Comparison of ENCODE assay signal across 9 cellular contexts in the genomic region with DNA sequence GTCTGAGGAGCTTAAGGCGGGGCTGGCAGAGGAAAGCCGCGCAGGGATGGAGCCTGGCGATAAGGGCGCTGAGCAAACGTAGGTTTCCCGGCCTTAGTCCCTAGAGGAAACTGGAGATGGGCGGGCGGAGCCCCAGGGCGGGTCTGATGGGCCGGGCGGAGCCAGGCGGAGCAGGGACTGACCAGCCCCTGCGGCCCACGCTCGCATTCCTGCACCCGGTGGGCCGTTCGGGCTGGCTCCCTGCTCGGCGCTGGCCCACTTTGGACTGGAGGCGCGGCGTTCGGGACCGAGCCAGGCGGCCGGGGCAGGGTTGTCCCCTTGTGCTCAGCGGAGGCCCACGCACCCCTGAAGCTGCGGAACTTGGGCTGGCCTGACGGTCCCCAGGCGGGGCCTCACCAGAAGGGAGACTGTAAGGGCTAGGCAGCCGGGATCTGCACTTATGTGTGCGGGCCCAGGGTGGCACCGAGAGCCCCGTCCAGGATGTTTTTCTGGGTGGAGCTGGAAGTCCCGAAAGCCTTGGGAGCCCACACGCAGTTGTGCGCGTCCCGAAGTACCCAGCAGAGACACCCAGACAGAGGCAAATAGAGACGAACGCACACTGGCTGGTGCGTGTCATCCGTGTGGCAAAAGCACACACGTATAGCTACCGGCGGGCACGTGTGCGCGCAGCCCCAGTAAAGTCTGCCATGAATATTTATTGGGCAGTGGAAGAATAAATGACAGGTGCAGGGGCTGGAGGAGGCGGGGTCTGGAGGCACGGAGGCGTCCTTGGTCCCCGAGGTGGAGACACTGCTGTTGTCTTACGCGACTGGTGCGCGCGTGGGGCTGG. TPM values are rescaled to one million over a fixed set of nuclear protein-coding genes. Genes with fewer than 3 reads are reported as not detected.
DNase-seq lines count a peak whose midpoint lies in the region; ATAC-seq, FAIRE-seq and TF ChIP-seq lines count a peak whose summit lies in the region.
"Had no signal": no experiment of that assay in that cellular context is flagged by ENCODE, and none has a peak within 500 bp of the region (broad histone marks: within the 10 kb centered on the region; RNA-seq: fewer than 3 reads in every experiment).

No MANE protein-coding gene starts in this region.

- no peak for FAIRE-seq in astrocyte (lab: Jason Lieb, UNC)

- H4K20me1 ChIP-seq in astrocyte (ENCODE audit: insufficient read depth, low read length) = no peaks in the 10 kb centered on the region

- peaks cover 3% of the 10 kb centered on the region for H3K9me3 Mint-ChIP-seq in astrocyte (ENCODE audit: unreplicated experiment)

- no peak for TF ChIP-seq POLR2A in NB4 (IDR thresholded peaks at IDR 0.05; ENCODE audit: extremely low read depth, insufficient read length)
- peak; percentile 58 to 60 for TF ChIP-seq POLR2A in gastrocnemius medialis (IDR thresholded peaks at IDR 0.05)

- H3K4me2 ChIP-seq in astrocyte (ENCODE audit: low read length) = peak overlapping the region; percentile 87

- TF ChIP-seq CTCF in NB4 (IDR thresholded peaks at IDR 0.05; ENCODE audit: low read depth, low read length) = no peak
- TF ChIP-seq CTCF in astrocyte (IDR thresholded peaks at IDR 0.05; ENCODE audit: insufficient read depth, low read depth, low read length) = no peak
- TF ChIP-seq CTCF in gastrocnemius medialis (IDR thresholded peaks at IDR 0.05 in 4 of 5, conservative IDR thresholded peaks at IDR 0.05 in 1 of 5) = no peak

- no peak overlapping the region for H3K27ac ChIP-seq in astrocyte (ENCODE audit: low read depth, low read length)
- H3K27ac ChIP-seq in iPS DF 6.9 (ENCODE audit: low read length) = no peak overlapping the region
- H3K27ac ChIP-seq in gastrocnemius medialis = peak overlapping the region; percentile 99 to 100 (median 100)

- intact Hi-C loops in gastrocnemius medialis (cut with DNase I; ENCODE audit: low total_unique reads) = loop anchor here (2.0 to 5.0 kb wide), 2 partner anchors 213 to 227 kb away; a partner anchor contains a TSS

- H3K36me3 Mint-ChIP-seq in astrocyte (ENCODE audit: low read depth, unreplicated experiment) = no peaks in the 10 kb centered on the region

- H3K36me3 ChIP-seq in astrocyte (ENCODE audit: insufficient read depth, low read length) = no peaks in the 10 kb centered on the region
- H3K36me3 ChIP-seq in iPS DF 6.9 (ENCODE audit: control insufficient read depth, insufficient read depth, low read length) = peaks cover 3% of the 10 kb centered on the region; the same call in 1 of the 2 replicates
- H3K36me3 ChIP-seq in gastrocnemius medialis = peaks cover 0 to 7% of the 10 kb centered on the region in 2 donors

- no CpG with 5 or more reads among the region's 61 CpGs for WGBS in iPS DF 6.9 (ENCODE audit: insufficient coverage, insufficient read length)

- H3K9me3 ChIP-seq in astrocyte (ENCODE audit: insufficient read depth, low read depth, low read length) (no peaks in the 10 kb centered on the region), iPS DF 6.9 (ENCODE audit: control insufficient read depth, insufficient read depth, low read length) (no peaks in the 10 kb centered on the region), gastrocnemius medialis (no peaks in the 10 kb centered on the region)

- H3K4me3 Mint-ChIP-seq in astrocyte (ENCODE audit: unreplicated experiment) = peak overlapping the region; percentile 69

- H3K4me1 ChIP-seq in astrocyte (ENCODE audit: insufficient read depth, low read length) (peaks cover 12% of the 10 kb centered on the region), iPS DF 6.9 (ENCODE audit: control insufficient read depth, insufficient read depth, low read length) (peaks cover 9% of the 10 kb centered on the region), gastrocnemius medialis (peaks cover 42 to 47% of the 10 kb centered on the region in 2 donors)

- ATAC-seq in gastrocnemius medialis (peak; percentile 52 to 68), HG03439 (IDR thresholded peaks at IDR 0.05; ENCODE audit: unreplicated experiment) (no peak)

- peak overlapping the region; percentile 88 for H2AFZ ChIP-seq in astrocyte (ENCODE audit: low read depth, low read length)

- no peaks in the 10 kb centered on the region for H3K79me2 ChIP-seq in astrocyte (ENCODE audit: insufficient read depth, low read length)

- H3K27me3 ChIP-seq in astrocyte (ENCODE audit: insufficient read depth, low read length) (peaks cover 39% of the 10 kb centered on the region), iPS DF 6.9 (ENCODE audit: control insufficient read depth, insufficient read depth, low read length) (peaks cover 12% of the 10 kb centered on the region), gastrocnemius medialis (no peaks in the 10 kb centered on the region)

- peak overlapping the region; percentile 40 for H3K9ac ChIP-seq in astrocyte (ENCODE audit: low read length)

- H3K27me3 Mint-ChIP-seq in astrocyte (ENCODE audit: low read depth, unreplicated experiment) = peaks cover 72% of the 10 kb centered on the region

- H3K27ac Mint-ChIP-seq in astrocyte (ENCODE audit: unreplicated experiment) = no peak overlapping the region

- H3K4me1 Mint-ChIP-seq in astrocyte (ENCODE audit: low read depth, unreplicated experiment) = no peaks in the 10 kb centered on the region

- in situ Hi-C loops in gastrocnemius medialis (cut with MboI; ENCODE audit: low sequenced_read_pairs in 4 of 4) = loop anchor here in 1 of 4 donors (25.0 kb wide), 1 partner anchor 197 kb away; no protein-coding TSS in a partner anchor

- DNase-seq in EH (ENCODE audit: low read depth) (peak; percentile 75), NB4 (ENCODE audit: low read depth) (peak; percentile 76), astrocyte (ENCODE audit: low read depth) (peak; percentile 56), iPS DF 6.9 (ENCODE audit: low read depth, low spot score) (peak; percentile 86), gastrocnemius medialis (peak; percentile 60 to 83), NCI-H1092 (lab: John Stamatoyannopoulos, UW) (no peak), putamen (ENCODE audit: low spot score) (no peak)

- H3K4me3 ChIP-seq in NB4 (ENCODE audit: low read depth, low read length) = peak overlapping the region; percentile 43
- peak overlapping the region; percentile 51 for H3K4me3 ChIP-seq in astrocyte (ENCODE audit: insufficient read depth, low read depth, low read length)
- peak overlapping the region; percentile 64; the same call in 1 of the 2 replicates for H3K4me3 ChIP-seq in iPS DF 6.9 (ENCODE audit: low read length)
- H3K4me3 ChIP-seq in gastrocnemius medialis = peak overlapping the region; percentile 75 to 82 (median 78)

RNA-seq across cellular contexts. Expression of a gene that starts 1.4 kb away (rescaled TPM):
- total RNA-seq in astrocyte (not detected in 2 replicates), gastrocnemius medialis (not detected)
- total RNA-seq: T-helper 2 cell treated with Interferon-gamma antibody and Interleukin-4, amounts not matched to agents 100 ng/mL and 5 ng/mL, for 36 hours had no signal

RNA-seq across cellular contexts. Expression of a gene that starts 1.6 kb away (rescaled TPM):
- total RNA-seq in astrocyte (not detected in 2 replicates), gastrocnemius medialis (100 to 1,000 TPM in 2 of 4 donors, 10 to 100 TPM in 2; 76.7 to 101 (median 97.4) TPM)
- total RNA-seq: T-helper 2 cell treated with Interferon-gamma antibody and Interleukin-4, amounts not matched to agents 100 ng/mL and 5 ng/mL, for 36 hours had no signal

RNA-seq across cellular contexts. Expression of a gene that starts 12.9 kb away (rescaled TPM):
- total RNA-seq in astrocyte (7.3 and 9.0 TPM in 2 replicates), gastrocnemius medialis (10 to 100 TPM in 1 of 4 donors, 1 to 10 TPM in 3; 1.3 to 16.4 (median 3.7) TPM)

RNA-seq across cellular contexts. Expression of a gene that starts 35.6 kb away (rescaled TPM):
- total RNA-seq in astrocyte (250 and 309 TPM in 2 replicates), gastrocnemius medialis (10 to 100 TPM; 20.6 to 45.9 (median 35.1) TPM)

RNA-seq across cellular contexts. Expression of a gene that starts 44.3 kb away (rescaled TPM):
- total RNA-seq in astrocyte (0.20 TPM in 1 of 2 replicates, not detected in the other), gastrocnemius medialis (1 to 10 TPM in 3 of 4 donors, under 1 TPM in 1; 0.68 to 3.9 (median 3.0) TPM)

Comparison
In these comparisons a context has a peak if more than half of its experiments do, and no peak if none do; other contexts are left out.
1. DNase-seq: peak in EH (single experiment), NB4 (single experiment), astrocyte (single experiment), iPS DF 6.9 (single experiment) and gastrocnemius medialis (2 of 2); none in NCI-H1092 (single experiment) and putamen (single experiment).
2. H3K27ac ChIP-seq: peak in gastrocnemius medialis (4 of 4); none in astrocyte (single experiment) and iPS DF 6.9 (single experiment).
3. RNA of a gene that starts 1.6 kb away (total RNA-seq): 76.7 to 101 TPM in gastrocnemius medialis; not detected in astrocyte; every median in the first group is over 10 times any median in the second.
4. Peak in every context shown above with its lines, with median percentiles within 50 percentile points of each other: H3K4me3 ChIP-seq.